ENCODE assay signal across 28 cellular contexts in genomic region chr1:118660769-118661168, GRCh38.
"Had no signal": no experiment of that assay in that cellular context is flagged by ENCODE, and none has a peak within 500 bp of the region (broad histone marks: within the 10 kb centered on the region; RNA-seq: fewer than 3 reads in every experiment).

No MANE protein-coding gene starts in this region.

- H3K4me3 ChIP-seq: esophagus squamous epithelium, heart right ventricle, lung, pancreas, right atrium auricular region, stomach, tibial nerve, upper lobe of right lung, uterus had no signal

- H3K9me3 ChIP-seq: esophagus squamous epithelium, neutrophil, pancreas, right atrium auricular region, tibial nerve, uterus had no signal

- ATAC-seq: effector memory CD8-positive, alpha-beta T cell; heart right ventricle; left colon; natural killer cell treated with Interleukin-12 subunit alpha and Interleukin-12 subunit beta and Interleukin-15 and Interleukin-18, amount 100 ng/mL, for 72 hours; pancreas; sciatic nerve; stimulated activated effector memory CD8-positive, alpha-beta T cell treated with anti-CD3 and anti-CD28 coated beads, Interleukin-12 subunit alpha, Interleukin-12 subunit beta, amount 100 ng/mL, for 72 hours; upper lobe of right lung had no signal

- H3K27ac ChIP-seq: esophagus squamous epithelium, heart right ventricle, neutrophil, pancreas, right atrium auricular region, stomach, tibial nerve, upper lobe of right lung, uterus had no signal

- H3K27me3 ChIP-seq: esophagus squamous epithelium, heart right ventricle, neutrophil, pancreas, right atrium auricular region, stomach, tibial nerve, upper lobe of right lung, uterus had no signal

- H3K4me1 ChIP-seq: esophagus squamous epithelium, heart right ventricle, pancreas, stomach, tibial nerve, upper lobe of right lung, uterus had no signal

- DNase-seq: cortex of kidney; effector memory CD8-positive, alpha-beta T cell; erythroblast; esophagus squamous epithelium; foreskin melanocyte; glutamatergic neuron; heart right ventricle; hypothalamus; immature natural killer cell; islet precursor cell; kidney glomerular epithelial cell; left colon; left ventricle myocardium superior; naive B cell; pancreas; stimulated activated CD4-positive, alpha-beta T cell treated with anti-CD3 and anti-CD28 coated beads, Interleukin-2, amount 100 ng/mL, for 24 hours; stimulated activated CD4-positive, alpha-beta T cell treated with anti-CD3 and anti-CD28 coated beads, Interleukin-4, amount 100 ng/mL, for 24 hours; stimulated activated naive CD4-positive, alpha-beta T cell treated with Interleukin-2 at 50 U/mL for 16 hours; stomach; upper lobe of right lung; uterus had no signal

- H3K36me3 ChIP-seq: esophagus squamous epithelium, heart right ventricle, neutrophil, pancreas, right atrium auricular region, stomach, tibial nerve, upper lobe of right lung, uterus had no signal
